9 cellular contexts compared by ENCODE assay signal in the genomic region with DNA sequence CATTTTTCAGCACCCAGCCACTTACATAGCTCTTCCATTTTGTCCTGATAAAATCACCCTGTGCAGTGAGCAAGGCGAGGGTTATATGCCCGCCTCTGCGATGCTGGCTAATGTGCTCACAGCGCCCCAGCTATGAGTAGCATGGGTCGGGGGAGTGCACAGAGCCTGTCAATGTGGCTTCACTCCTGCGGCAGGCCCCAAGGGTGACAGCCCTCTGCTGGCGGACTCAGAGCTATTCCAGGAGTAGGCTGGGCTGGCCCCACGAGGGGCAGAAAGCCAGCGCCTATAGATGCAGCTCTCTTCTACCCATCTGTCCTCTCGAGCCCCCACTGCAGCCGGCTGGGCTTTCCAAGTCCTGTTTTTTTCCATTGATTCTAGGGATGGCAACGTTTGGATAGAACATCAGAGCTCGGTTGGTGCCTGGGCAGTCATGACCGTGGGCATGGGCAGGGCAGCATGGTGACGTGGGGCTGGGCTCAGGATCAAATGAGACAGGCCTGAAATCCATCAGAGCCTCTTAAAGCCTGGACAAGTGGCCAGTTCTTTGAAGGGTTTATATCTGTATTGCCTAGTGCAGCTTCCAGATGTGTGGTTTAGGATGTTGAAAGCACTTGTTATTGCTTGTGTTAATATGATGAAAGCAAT.
DNase-seq lines count a peak whose midpoint lies in the region; ATAC-seq and TF ChIP-seq lines count a peak whose summit lies in the region.
"Had no signal": no experiment of that assay in that cellular context is flagged by ENCODE, and none has a peak within 500 bp of the region (broad histone marks: within the 10 kb centered on the region; RNA-seq: fewer than 3 reads in every experiment).

No MANE protein-coding gene starts in this region.

- intact Hi-C loops in mucosa of descending colon (cut with DNase I, micrococcal nuclease): loop anchor here in 1 of 2 donors (10.0 kb wide), 1 partner anchor 94 kb away; no protein-coding TSS in a partner anchor

- H3K9me3 ChIP-seq in mucosa of descending colon: no peaks in the 10 kb centered on the region

- peak; percentile 29 for TF ChIP-seq CTCF in AG10803 (conservative IDR thresholded peaks at IDR 0.05; ENCODE audit: low read length)
- TF ChIP-seq CTCF in NB4 (IDR thresholded peaks at IDR 0.05; ENCODE audit: low read depth, low read length): peak; percentile 31
- no peak for TF ChIP-seq CTCF in mucosa of descending colon (IDR thresholded peaks at IDR 0.05)

- ATAC-seq in mucosa of descending colon: peak; percentile 7
- ATAC-seq in HG03439 (IDR thresholded peaks at IDR 0.05; ENCODE audit: unreplicated experiment): no peak

- peak; percentile 89 for DNase-seq in AG10803 (ENCODE audit: low read depth)
- peak; percentile 60 for DNase-seq in NB4 (ENCODE audit: low read depth)
- DNase-seq in dermis blood vessel endothelial cell: peak; percentile 13
- no peak for DNase-seq in mucosa of descending colon
- no peak for DNase-seq in central memory CD4-positive, alpha-beta T cell
- no peak for DNase-seq in COLO668 (lab: John Stamatoyannopoulos, UW; ENCODE audit: unreplicated experiment)
- DNase-seq in LoVo (ENCODE audit: low spot score): no peak
- DNase-seq: CD4-positive, alpha-beta memory T cell had no signal

- no peak overlapping the region for H3K4me3 ChIP-seq in AG10803 (ENCODE audit: low read length)
- H3K4me3 ChIP-seq in NB4 (ENCODE audit: low read depth, low read length): no peak overlapping the region
- H3K4me3 ChIP-seq in mucosa of descending colon: no peak overlapping the region

- TF ChIP-seq POLR2A in NB4 (IDR thresholded peaks at IDR 0.05; ENCODE audit: extremely low read depth, insufficient read length): no peak

- H3K36me3 ChIP-seq in mucosa of descending colon (ENCODE audit: low read depth): no peaks in the 10 kb centered on the region

- H3K4me1 ChIP-seq in mucosa of descending colon (ENCODE audit: low read depth): no peaks in the 10 kb centered on the region

Comparison
In these comparisons a context has a peak if more than half of its experiments do, and no peak if none do; other contexts are left out.
1. DNase-seq: peak in AG10803 (single experiment), NB4 (single experiment) and dermis blood vessel endothelial cell (single experiment); none in mucosa of descending colon (0 of 3), central memory CD4-positive, alpha-beta T cell (single experiment), COLO668 (single experiment) and LoVo (single experiment).